1 cellular context compared by ENCODE assay signal in the genomic region with DNA sequence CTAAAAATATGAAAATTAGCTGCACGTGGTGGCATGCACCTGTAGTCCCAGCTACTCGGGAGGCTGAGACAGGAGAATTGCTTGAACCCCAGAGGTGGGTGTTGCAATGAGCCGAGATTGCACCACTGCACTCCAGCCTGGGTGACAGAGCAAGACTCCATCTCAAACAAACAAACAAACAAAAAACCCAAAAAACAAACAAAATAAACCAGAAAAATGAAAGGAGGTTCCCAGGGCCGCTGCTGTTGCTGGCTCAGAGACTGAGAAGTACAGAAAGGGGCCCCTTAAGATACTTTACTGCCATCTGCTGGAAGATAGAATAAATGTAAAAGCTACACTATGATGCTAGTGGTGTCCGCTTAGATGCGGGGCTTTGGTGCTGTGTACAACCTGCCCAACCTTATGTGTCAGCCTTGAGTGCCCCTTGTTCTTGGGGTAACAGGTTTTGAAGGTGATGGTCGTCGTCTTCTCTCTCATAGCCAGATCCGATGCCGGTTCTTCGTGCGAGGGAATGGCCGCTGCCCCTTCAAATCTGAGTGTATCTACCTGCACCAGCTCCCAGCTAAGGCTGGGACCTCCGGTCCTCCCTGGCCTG.
TF ChIP-seq lines count a peak whose summit lies in the region.

No MANE protein-coding gene starts in this region.

TF ChIP-seq in K562, 482 proteins besides CTCF, POLR2A, EP300 and RAD21 (continued from another document and continues in another):
- TF ChIP-seq, protein P1, sequence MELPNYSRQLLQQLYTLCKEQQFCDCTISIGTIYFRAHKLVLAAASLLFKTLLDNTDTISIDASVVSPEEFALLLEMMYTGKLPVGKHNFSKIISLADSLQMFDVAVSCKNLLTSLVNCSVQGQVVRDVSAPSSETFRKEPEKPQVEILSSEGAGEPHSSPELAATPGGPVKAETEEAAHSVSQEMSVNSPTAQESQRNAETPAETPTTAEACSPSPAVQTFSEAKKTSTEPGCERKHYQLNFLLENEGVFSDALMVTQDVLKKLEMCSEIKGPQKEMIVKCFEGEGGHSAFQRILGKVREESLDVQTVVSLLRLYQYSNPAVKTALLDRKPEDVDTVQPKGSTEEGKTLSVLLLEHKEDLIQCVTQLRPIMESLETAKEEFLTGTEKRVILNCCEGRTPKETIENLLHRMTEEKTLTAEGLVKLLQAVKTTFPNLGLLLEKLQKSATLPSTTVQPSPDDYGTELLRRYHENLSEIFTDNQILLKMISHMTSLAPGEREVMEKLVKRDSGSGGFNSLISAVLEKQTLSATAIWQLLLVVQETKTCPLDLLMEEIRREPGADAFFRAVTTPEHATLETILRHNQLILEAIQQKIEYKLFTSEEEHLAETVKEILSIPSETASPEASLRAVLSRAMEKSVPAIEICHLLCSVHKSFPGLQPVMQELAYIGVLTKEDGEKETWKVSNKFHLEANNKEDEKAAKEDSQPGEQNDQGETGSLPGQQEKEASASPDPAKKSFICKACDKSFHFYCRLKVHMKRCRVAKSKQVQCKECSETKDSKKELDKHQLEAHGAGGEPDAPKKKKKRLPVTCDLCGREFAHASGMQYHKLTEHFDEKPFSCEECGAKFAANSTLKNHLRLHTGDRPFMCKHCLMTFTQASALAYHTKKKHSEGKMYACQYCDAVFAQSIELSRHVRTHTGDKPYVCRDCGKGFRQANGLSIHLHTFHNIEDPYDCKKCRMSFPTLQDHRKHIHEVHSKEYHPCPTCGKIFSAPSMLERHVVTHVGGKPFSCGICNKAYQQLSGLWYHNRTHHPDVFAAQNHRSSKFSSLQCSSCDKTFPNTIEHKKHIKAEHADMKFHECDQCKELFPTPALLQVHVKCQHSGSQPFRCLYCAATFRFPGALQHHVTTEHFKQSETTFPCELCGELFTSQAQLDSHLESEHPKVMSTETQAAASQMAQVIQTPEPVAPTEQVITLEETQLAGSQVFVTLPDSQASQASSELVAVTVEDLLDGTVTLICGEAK (IDR thresholded peaks at IDR 0.05) = no peak
- TF ChIP-seq, protein P1 (CRISPR knock-in tag; IDR thresholded peaks at IDR 0.05) = no peak
- TF ChIP-seq ATF7 (IDR thresholded peaks at IDR 0.05) (no peak), ARID2 (IDR thresholded peaks at IDR 0.05) (peak; percentile 94), THRAP3 (IDR thresholded peaks at IDR 0.05; ENCODE audit: borderline replicate concordance) (peak; percentile 67; the same call in 1 of the 2 replicates), KDM4B (IDR thresholded peaks at IDR 0.05; ENCODE audit: borderline replicate concordance in 2 of 2, low read depth in 1 of 2) (no peak), ZC3H4 (CRISPR knock-in tag; IDR thresholded peaks at IDR 0.05; ENCODE audit: borderline replicate concordance) (no peak), ZKSCAN8 (CRISPR knock-in tag; IDR thresholded peaks at IDR 0.05) (no peak), POLR2AphosphoS2 (IDR thresholded peaks at IDR 0.05; ENCODE audit: low read length) (no peak), ZFX (CRISPR knock-in tag; IDR thresholded peaks at IDR 0.05) (no peak), ZEB2 (IDR thresholded peaks at IDR 0.05) (0 out of 2 replicates have a peak, but pooled peaks have one; percentile 21), CEBPB (tag; IDR thresholded peaks at IDR 0.05) (peak; percentile 36; the same call in 1 of the 2 replicates), ETV5 (CRISPR knock-in tag; IDR thresholded peaks at IDR 0.05; ENCODE audit: low read depth) (peak; percentile 36; the same call in 1 of the 2 replicates), XRCC3 (IDR thresholded peaks at IDR 0.05) (no peak), ARID1B (IDR thresholded peaks at IDR 0.05) (peak; percentile 55), ZNF143 (CRISPR knock-in tag; IDR thresholded peaks at IDR 0.05) (0 out of 2 replicates have a peak, but pooled peaks have one; percentile 30), ZNF766 (CRISPR knock-in tag; conservative IDR thresholded peaks at IDR 0.05) (peak; percentile 53; the same call in 1 of the 2 replicates), CHD2 (IDR thresholded peaks at IDR 0.05; ENCODE audit: low read depth, low read length) (no peak), ZBTB7A (IDR thresholded peaks at IDR 0.05; ENCODE audit: borderline replicate concordance, control insufficient read depth, low read depth, low read length) (no peak), XRCC5 (IDR thresholded peaks at IDR 0.05; ENCODE audit: low read depth, low read length) (peak; percentile 74), ZNF79 (CRISPR knock-in tag; IDR thresholded peaks at IDR 0.05; ENCODE audit: low read depth) (0 out of 2 replicates have a peak, but pooled peaks have one; percentile 18), SRF (CRISPR knock-in tag; IDR thresholded peaks at IDR 0.05) (peak in 1 of 2 experiments; percentile 31; a peak in 1 of 4 replicates), HDAC8 (tag; IDR thresholded peaks at IDR 0.05) (no peak), HLTF (IDR thresholded peaks at IDR 0.05) (0 out of 2 replicates have a peak, but pooled peaks have one; percentile 75)
- TF ChIP-seq, protein P2, sequence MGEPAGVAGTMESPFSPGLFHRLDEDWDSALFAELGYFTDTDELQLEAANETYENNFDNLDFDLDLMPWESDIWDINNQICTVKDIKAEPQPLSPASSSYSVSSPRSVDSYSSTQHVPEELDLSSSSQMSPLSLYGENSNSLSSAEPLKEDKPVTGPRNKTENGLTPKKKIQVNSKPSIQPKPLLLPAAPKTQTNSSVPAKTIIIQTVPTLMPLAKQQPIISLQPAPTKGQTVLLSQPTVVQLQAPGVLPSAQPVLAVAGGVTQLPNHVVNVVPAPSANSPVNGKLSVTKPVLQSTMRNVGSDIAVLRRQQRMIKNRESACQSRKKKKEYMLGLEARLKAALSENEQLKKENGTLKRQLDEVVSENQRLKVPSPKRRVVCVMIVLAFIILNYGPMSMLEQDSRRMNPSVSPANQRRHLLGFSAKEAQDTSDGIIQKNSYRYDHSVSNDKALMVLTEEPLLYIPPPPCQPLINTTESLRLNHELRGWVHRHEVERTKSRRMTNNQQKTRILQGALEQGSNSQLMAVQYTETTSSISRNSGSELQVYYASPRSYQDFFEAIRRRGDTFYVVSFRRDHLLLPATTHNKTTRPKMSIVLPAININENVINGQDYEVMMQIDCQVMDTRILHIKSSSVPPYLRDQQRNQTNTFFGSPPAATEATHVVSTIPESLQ (CRISPR knock-in tag; IDR thresholded peaks at IDR 0.05) = 0 out of 2 replicates have a peak, but pooled peaks have one; percentile 59
- TF ChIP-seq, protein P3, sequence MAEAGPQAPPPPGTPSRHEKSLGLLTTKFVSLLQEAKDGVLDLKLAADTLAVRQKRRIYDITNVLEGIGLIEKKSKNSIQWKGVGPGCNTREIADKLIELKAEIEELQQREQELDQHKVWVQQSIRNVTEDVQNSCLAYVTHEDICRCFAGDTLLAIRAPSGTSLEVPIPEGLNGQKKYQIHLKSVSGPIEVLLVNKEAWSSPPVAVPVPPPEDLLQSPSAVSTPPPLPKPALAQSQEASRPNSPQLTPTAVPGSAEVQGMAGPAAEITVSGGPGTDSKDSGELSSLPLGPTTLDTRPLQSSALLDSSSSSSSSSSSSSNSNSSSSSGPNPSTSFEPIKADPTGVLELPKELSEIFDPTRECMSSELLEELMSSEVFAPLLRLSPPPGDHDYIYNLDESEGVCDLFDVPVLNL (CRISPR knock-in tag; IDR thresholded peaks at IDR 0.05; ENCODE audit: low read depth) = no peak
- TF ChIP-seq, protein P4, sequence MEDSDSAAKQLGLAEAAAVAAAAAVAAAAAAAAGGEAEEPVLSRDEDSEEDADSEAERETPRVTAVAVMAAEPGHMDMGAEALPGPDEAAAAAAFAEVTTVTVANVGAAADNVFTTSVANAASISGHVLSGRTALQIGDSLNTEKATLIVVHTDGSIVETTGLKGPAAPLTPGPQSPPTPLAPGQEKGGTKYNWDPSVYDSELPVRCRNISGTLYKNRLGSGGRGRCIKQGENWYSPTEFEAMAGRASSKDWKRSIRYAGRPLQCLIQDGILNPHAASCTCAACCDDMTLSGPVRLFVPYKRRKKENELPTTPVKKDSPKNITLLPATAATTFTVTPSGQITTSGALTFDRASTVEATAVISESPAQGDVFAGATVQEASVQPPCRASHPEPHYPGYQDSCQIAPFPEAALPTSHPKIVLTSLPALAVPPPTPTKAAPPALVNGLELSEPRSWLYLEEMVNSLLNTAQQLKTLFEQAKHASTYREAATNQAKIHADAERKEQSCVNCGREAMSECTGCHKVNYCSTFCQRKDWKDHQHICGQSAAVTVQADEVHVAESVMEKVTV (CRISPR knock-in tag; IDR thresholded peaks at IDR 0.05) = peak; percentile 97
- TF ChIP-seq, protein P5, sequence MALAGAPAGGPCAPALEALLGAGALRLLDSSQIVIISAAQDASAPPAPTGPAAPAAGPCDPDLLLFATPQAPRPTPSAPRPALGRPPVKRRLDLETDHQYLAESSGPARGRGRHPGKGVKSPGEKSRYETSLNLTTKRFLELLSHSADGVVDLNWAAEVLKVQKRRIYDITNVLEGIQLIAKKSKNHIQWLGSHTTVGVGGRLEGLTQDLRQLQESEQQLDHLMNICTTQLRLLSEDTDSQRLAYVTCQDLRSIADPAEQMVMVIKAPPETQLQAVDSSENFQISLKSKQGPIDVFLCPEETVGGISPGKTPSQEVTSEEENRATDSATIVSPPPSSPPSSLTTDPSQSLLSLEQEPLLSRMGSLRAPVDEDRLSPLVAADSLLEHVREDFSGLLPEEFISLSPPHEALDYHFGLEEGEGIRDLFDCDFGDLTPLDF (CRISPR knock-in tag; IDR thresholded peaks at IDR 0.05) = 0 out of 2 replicates have a peak, but pooled peaks have one; percentile 25
- TF ChIP-seq, protein P6, sequence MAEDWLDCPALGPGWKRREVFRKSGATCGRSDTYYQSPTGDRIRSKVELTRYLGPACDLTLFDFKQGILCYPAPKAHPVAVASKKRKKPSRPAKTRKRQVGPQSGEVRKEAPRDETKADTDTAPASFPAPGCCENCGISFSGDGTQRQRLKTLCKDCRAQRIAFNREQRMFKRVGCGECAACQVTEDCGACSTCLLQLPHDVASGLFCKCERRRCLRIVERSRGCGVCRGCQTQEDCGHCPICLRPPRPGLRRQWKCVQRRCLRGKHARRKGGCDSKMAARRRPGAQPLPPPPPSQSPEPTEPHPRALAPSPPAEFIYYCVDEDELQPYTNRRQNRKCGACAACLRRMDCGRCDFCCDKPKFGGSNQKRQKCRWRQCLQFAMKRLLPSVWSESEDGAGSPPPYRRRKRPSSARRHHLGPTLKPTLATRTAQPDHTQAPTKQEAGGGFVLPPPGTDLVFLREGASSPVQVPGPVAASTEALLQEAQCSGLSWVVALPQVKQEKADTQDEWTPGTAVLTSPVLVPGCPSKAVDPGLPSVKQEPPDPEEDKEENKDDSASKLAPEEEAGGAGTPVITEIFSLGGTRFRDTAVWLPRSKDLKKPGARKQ (CRISPR knock-in tag; IDR thresholded peaks at IDR 0.05) = no peak
- TF ChIP-seq, protein P7, sequence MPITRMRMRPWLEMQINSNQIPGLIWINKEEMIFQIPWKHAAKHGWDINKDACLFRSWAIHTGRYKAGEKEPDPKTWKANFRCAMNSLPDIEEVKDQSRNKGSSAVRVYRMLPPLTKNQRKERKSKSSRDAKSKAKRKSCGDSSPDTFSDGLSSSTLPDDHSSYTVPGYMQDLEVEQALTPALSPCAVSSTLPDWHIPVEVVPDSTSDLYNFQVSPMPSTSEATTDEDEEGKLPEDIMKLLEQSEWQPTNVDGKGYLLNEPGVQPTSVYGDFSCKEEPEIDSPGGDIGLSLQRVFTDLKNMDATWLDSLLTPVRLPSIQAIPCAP (CRISPR knock-in tag; IDR thresholded peaks at IDR 0.05; ENCODE audit: borderline replicate concordance) = no peak
- TF ChIP-seq, protein P8, sequence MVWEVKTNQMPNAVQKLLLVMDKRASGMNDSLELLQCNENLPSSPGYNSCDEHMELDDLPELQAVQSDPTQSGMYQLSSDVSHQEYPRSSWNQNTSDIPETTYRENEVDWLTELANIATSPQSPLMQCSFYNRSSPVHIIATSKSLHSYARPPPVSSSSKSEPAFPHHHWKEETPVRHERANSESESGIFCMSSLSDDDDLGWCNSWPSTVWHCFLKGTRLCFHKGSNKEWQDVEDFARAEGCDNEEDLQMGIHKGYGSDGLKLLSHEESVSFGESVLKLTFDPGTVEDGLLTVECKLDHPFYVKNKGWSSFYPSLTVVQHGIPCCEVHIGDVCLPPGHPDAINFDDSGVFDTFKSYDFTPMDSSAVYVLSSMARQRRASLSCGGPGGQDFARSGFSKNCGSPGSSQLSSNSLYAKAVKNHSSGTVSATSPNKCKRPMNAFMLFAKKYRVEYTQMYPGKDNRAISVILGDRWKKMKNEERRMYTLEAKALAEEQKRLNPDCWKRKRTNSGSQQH (CRISPR knock-in tag; IDR thresholded peaks at IDR 0.05) = 0 out of 2 replicates have a peak, but pooled peaks have one; percentile 74
- TF ChIP-seq, protein P9, sequence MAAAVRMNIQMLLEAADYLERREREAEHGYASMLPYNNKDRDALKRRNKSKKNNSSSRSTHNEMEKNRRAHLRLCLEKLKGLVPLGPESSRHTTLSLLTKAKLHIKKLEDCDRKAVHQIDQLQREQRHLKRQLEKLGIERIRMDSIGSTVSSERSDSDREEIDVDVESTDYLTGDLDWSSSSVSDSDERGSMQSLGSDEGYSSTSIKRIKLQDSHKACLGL (CRISPR knock-in tag; IDR thresholded peaks at IDR 0.05; ENCODE audit: borderline replicate concordance, poor library complexity, severe bottlenecking) = no peak
